Comparison of ENCODE assay signal across 6 cellular contexts in genomic region chr19:8553729-8554128, GRCh38. TPM values are rescaled to one million over a fixed set of nuclear protein-coding genes. Genes with fewer than 3 reads are reported as not detected.
"Had no signal": no experiment of that assay in that cellular context is flagged by ENCODE, and none has a peak within 500 bp of the region (broad histone marks: within the 10 kb centered on the region; RNA-seq: fewer than 3 reads in every experiment).

No MANE protein-coding gene starts in this region.

RNA-seq across cellular contexts. Expression of gene MYO1F, which starts 23.5 kb away (rescaled TPM):
- total RNA-seq: HT1080 had no signal

RNA-seq across cellular contexts. Expression of gene PRAM1, which starts 51.3 kb away (rescaled TPM):
- total RNA-seq: HepG2, HT1080, IMR-90, RPMI7951, SJCRH30 had no signal
- polyA plus RNA-seq: HepG2 had no signal

RNA-seq across cellular contexts. Expression of gene ADAMTS10, which starts 56.8 kb away (rescaled TPM):
- total RNA-seq: HT1080, PC-9, RPMI7951, SJCRH30 had no signal
